In the genomic region with DNA sequence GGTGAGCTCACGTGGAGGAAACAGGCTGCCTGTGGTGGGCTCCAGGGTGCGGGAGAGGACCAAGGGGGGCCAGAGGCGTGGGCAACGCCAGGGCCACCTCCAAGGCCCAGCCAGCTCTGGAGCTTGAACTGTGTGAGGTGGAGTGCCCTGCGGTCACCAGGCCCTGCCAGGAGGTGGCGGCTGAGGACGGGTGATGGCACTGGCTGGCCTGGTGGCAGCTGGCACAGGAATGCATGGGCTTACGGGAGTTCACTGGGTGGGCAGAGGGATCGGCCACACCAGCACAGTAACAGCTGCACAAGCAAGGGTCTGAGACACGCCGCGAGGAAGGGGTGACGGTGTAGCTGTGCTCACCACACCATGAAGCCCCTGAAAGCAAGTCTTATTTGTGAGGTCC, we compare ENCODE assay signal across 9 cellular contexts. TPM values are rescaled to one million over a fixed set of nuclear protein-coding genes. Genes with fewer than 3 reads are reported as not detected.
A peak's percentile ranks its signal among the peaks of the same experiment; 100 is the strongest.
DNase-seq lines count a peak whose midpoint lies in the region; ATAC-seq, FAIRE-seq and TF ChIP-seq lines count a peak whose summit lies in the region.
"Had no signal": no experiment of that assay in that cellular context is flagged by ENCODE, and none has a peak within 500 bp of the region (broad histone marks: within the 10 kb centered on the region; RNA-seq: fewer than 3 reads in every experiment).

No MANE protein-coding gene starts in this region.

- no peak overlapping the region for H3K4me3 Mint-ChIP-seq in CD14-positive monocyte
- H3K4me3 Mint-ChIP-seq in natural killer cell treated with Interleukin-12 subunit alpha and Interleukin-12 subunit beta and Interleukin-15 and Interleukin-18, amount 100 ng/mL, for 72 hours: no peak overlapping the region

- no peak for FAIRE-seq in bronchial epithelial cell (lab: Jason Lieb, UNC)

- peaks cover 0 to 5% (median 0%) of the 10 kb centered on the region in 7 donors for H3K9me3 Mint-ChIP-seq in CD14-positive monocyte
- no peaks in the 10 kb centered on the region for H3K9me3 Mint-ChIP-seq in natural killer cell treated with Interleukin-12 subunit alpha and Interleukin-12 subunit beta and Interleukin-15 and Interleukin-18, amount 100 ng/mL, for 72 hours

- peak overlapping the region in 1 of 7 donors; percentile 40 for H3K27ac Mint-ChIP-seq in CD14-positive monocyte
- no peak overlapping the region for H3K27ac Mint-ChIP-seq in natural killer cell treated with Interleukin-12 subunit alpha and Interleukin-12 subunit beta and Interleukin-15 and Interleukin-18, amount 100 ng/mL, for 72 hours

- no peaks in the 10 kb centered on the region for H3K27me3 ChIP-seq in HL-60 (ENCODE audit: insufficient read depth, poor library complexity, severe bottlenecking)
- H3K27me3 ChIP-seq in bronchial epithelial cell (ENCODE audit: control insufficient read depth, insufficient read depth, low read length): no peaks in the 10 kb centered on the region
- H3K27me3 ChIP-seq: suprapubic skin had no signal

- H3K27me3 Mint-ChIP-seq in CD14-positive monocyte (ENCODE audit: low read depth in 3 of 3): no peaks in the 10 kb centered on the region
- no peaks in the 10 kb centered on the region for H3K27me3 Mint-ChIP-seq in natural killer cell treated with Interleukin-12 subunit alpha and Interleukin-12 subunit beta and Interleukin-15 and Interleukin-18, amount 100 ng/mL, for 72 hours

- H3K36me3 Mint-ChIP-seq in CD14-positive monocyte: peaks cover 53 to 85% of the 10 kb centered on the region in 2 donors
- H3K36me3 Mint-ChIP-seq in natural killer cell treated with Interleukin-12 subunit alpha and Interleukin-12 subunit beta and Interleukin-15 and Interleukin-18, amount 100 ng/mL, for 72 hours: no peaks in the 10 kb centered on the region

- DNase-seq in CD14-positive monocyte (ENCODE audit: low spot score) (peak; percentile 53), HL-60 (ENCODE audit: low read depth in 1 of 2, low spot score in 1 of 2) (peak in 1 of 2 experiments; percentile 36), bronchial epithelial cell (ENCODE audit: low read depth) (no peak), HPDE6-E6E7 (ENCODE audit: extremely low spot score) (no peak)
- DNase-seq in natural killer cell treated with Interleukin-12 subunit alpha and Interleukin-12 subunit beta and Interleukin-15 and Interleukin-18, amount 100 ng/mL, for 72 hours (ENCODE audit: low spot score): peak; percentile 47

- H3K27ac ChIP-seq in HL-60 (replicated peaks): no peak overlapping the region
- H3K27ac ChIP-seq: suprapubic skin had no signal

- peaks cover 56% of the 10 kb centered on the region for H3K36me3 ChIP-seq in bronchial epithelial cell (ENCODE audit: control insufficient read depth, insufficient read depth, low read length)

- peak in 1 of 2 donors; percentile 51 for ATAC-seq in natural killer cell treated with Interleukin-12 subunit alpha and Interleukin-12 subunit beta and Interleukin-15 and Interleukin-18, amount 100 ng/mL, for 72 hours
- ATAC-seq in HG03378 (IDR thresholded peaks at IDR 0.05; ENCODE audit: unreplicated experiment) (no peak), HG02981 (IDR thresholded peaks at IDR 0.05; ENCODE audit: unreplicated experiment) (no peak), GM21381 (IDR thresholded peaks at IDR 0.05; ENCODE audit: unreplicated experiment) (no peak)

- TF ChIP-seq CTCF in CD14-positive monocyte (IDR thresholded peaks at IDR 0.05): peak; percentile 50
- peak; percentile 42 for TF ChIP-seq CTCF in HL-60 (IDR thresholded peaks at IDR 0.05; ENCODE audit: insufficient read depth, low read length)
- peak; percentile 52 for TF ChIP-seq CTCF in bronchial epithelial cell (IDR thresholded peaks at IDR 0.05; ENCODE audit: insufficient read depth, low read length, severe bottlenecking)

- intact Hi-C loops in CD14-positive monocyte (cut with micrococcal nuclease): loop anchor here in 1 of 2 donors (5.0 to 10.0 kb wide), 2 partner anchors 224 to 281 kb away; a partner anchor contains a TSS

- peaks cover 8% of the 10 kb centered on the region for H3K4me1 Mint-ChIP-seq in CD14-positive monocyte
- H3K4me1 Mint-ChIP-seq in natural killer cell treated with Interleukin-12 subunit alpha and Interleukin-12 subunit beta and Interleukin-15 and Interleukin-18, amount 100 ng/mL, for 72 hours (ENCODE audit: low read depth in 2 of 2): peaks cover 0 to 10% of the 10 kb centered on the region in 2 donors

- H3K4me3 ChIP-seq in HL-60 (replicated peaks; ENCODE audit: insufficient read depth, low read length): no peak overlapping the region
- H3K4me3 ChIP-seq in bronchial epithelial cell (ENCODE audit: low read depth, low read length): no peak overlapping the region
- H3K4me3 ChIP-seq: suprapubic skin had no signal

RNA-seq across cellular contexts. Expression of a gene that starts 15.8 kb away (rescaled TPM):
- polyA plus RNA-seq in CD14-positive monocyte: 10 to 100 TPM; 67.9 to 71.7 TPM
- 43.4 and 55.0 TPM in 2 replicates for total RNA-seq in bronchial epithelial cell
- 10 to 100 TPM; 53.2 to 56.4 TPM for total RNA-seq in natural killer cell treated with Interleukin-12 subunit alpha and Interleukin-12 subunit beta and Interleukin-15 and Interleukin-18, amount 100 ng/mL, for 72 hours

Comparison
In these comparisons a context has a peak if more than half of its experiments do, and no peak if none do; other contexts are left out.
1. DNase-seq: peak in CD14-positive monocyte (single experiment) and natural killer cell treated with Interleukin-12 subunit alpha and Interleukin-12 subunit beta and Interleukin-15 and Interleukin-18, amount 100 ng/mL, for 72 hours (single experiment); none in bronchial epithelial cell (single experiment) and HPDE6-E6E7 (single experiment).
2. Peak in every context shown above with its lines, with median percentiles within 50 percentile points of each other: CTCF ChIP-seq.